Comparison of ENCODE assay signal across 8 cellular contexts in the genomic region with DNA sequence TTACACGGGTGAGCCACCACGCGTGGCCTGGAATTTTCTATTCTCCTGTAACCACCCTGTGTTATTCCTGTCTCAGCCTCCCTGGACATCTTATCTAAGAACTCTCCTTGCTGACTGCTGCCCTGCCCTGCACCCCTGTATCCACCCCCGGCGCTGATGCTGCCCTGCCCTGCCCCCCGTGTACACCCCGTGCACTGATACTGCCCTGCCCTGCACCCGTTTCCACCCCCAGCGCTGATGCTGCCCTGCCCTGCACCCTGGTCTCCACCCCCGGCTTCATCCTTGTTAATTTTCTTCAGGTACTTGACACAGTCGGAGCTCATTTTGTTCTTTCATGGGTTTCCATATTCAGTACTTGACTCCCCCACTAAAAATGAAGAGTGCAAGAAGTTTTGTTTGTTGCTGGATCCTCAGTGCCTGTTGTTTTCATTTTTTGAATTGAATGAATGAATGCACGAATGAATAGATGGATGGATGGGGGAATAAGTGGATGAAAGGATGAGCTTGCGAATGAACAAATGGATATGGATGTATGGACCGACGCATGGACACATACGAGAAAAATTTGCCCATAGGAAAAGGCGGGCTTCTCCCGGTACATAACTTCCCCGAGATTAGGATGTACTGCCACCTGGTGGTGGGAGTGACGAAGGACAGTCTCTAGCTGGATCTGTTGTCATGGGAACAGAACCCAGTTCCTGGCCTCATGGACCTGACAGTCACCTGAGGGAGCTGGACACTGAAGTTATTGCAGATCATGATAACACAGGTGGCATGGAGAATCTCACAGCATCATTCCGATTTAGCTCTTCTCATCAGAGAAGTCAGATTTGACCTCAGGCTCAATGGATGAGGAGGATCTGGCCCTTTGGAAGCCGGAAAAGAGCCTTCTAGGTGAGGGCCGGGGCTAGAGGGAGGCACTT. TPM values are rescaled to one million over a fixed set of nuclear protein-coding genes. Genes with fewer than 3 reads are reported as not detected.
A peak's percentile ranks its signal among the peaks of the same experiment; 100 is the strongest.
DNase-seq lines count a peak whose midpoint lies in the region; ATAC-seq and TF ChIP-seq lines count a peak whose summit lies in the region.

No MANE protein-coding gene starts in this region.

- H3K27ac ChIP-seq in SJCRH30 (no peak overlapping the region), foreskin keratinocyte (no peak overlapping the region), testis (no peak overlapping the region)

- no peak for TF ChIP-seq POLR2A in testis (IDR thresholded peaks at IDR 0.05)

- H3K36me3 ChIP-seq in SJCRH30 = no peaks in the 10 kb centered on the region
- H3K36me3 ChIP-seq in testis (ENCODE audit: low read depth, missing control alignments) = no peaks in the 10 kb centered on the region

- intact Hi-C loops in testis (cut with DNase I; ENCODE audit: low total_unique reads) = no loop called here

- peak; percentile 87 for ATAC-seq in foreskin keratinocyte
- ATAC-seq in HG02588 (IDR thresholded peaks at IDR 0.05; ENCODE audit: unreplicated experiment) = no peak

- H3K4me3 ChIP-seq in SJCRH30 (no peak overlapping the region), testis (no peak overlapping the region)

- H3K27me3 ChIP-seq in SJCRH30 (no peaks in the 10 kb centered on the region), foreskin keratinocyte (no peaks in the 10 kb centered on the region), testis (no peaks in the 10 kb centered on the region)

- 31 to 33% methylated on average over 23 of the region's 23 CpGs for WGBS in testis, 2 donors

- H3K4me1 ChIP-seq in SJCRH30 (no peaks in the 10 kb centered on the region), foreskin keratinocyte (no peaks in the 10 kb centered on the region), testis (no peaks in the 10 kb centered on the region)

- DNase-seq in GM04504 (ENCODE audit: low read depth) = peak; percentile 52
- peak; percentile 73 for DNase-seq in LoVo (ENCODE audit: low spot score)
- DNase-seq in SJCRH30 = peak; percentile 79 to 93
- peak; percentile 47 for DNase-seq in activated effector memory CD4-positive, alpha-beta T cell treated with Interleukin-2 at 50 U/mL for 16 hours
- peak; percentile 28 to 52 for DNase-seq in foreskin keratinocyte
- peak; percentile 51 for DNase-seq in occipital lobe (lab: John Stamatoyannopoulos, UW)
- peak; percentile 86 for DNase-seq in testis

- peak; percentile 96 for TF ChIP-seq CTCF in foreskin keratinocyte (conservative IDR thresholded peaks at IDR 0.05)
- TF ChIP-seq CTCF in testis (IDR thresholded peaks at IDR 0.05) = peak; percentile 90 to 97 (median 93)

- H3K9me3 ChIP-seq in SJCRH30 (replicated peaks) = no peaks in the 10 kb centered on the region
- no peaks in the 10 kb centered on the region for H3K9me3 ChIP-seq in testis

RNA-seq across cellular contexts. Expression of a gene that starts 14.9 kb away (rescaled TPM):
- total RNA-seq in SJCRH30 (2014; rRNA removed; shearing (Covaris generic)) = not detected in 2 replicates
- total RNA-seq in foreskin keratinocyte (not detected in 2 replicates), occipital lobe (not detected), testis (not detected)
- polyA plus RNA-seq in foreskin keratinocyte (not detected in 2 replicates), testis (ENCODE audit: insufficient read depth, low read depth, low replicate concordance) (0.66 TPM)

RNA-seq across cellular contexts. Expression of a gene that starts 40.8 kb away (rescaled TPM):
- 2.6 and 3.5 TPM in 2 replicates for total RNA-seq in SJCRH30 (2014; rRNA removed; shearing (Covaris generic))
- total RNA-seq in foreskin keratinocyte (2.6 and 6.4 TPM in 2 replicates), occipital lobe (11.5 TPM), testis (10 to 100 TPM; 27.1 to 30.2 TPM)
- polyA plus RNA-seq in foreskin keratinocyte (3.2 and 7.0 TPM in 2 replicates), testis (ENCODE audit: insufficient read depth, low read depth, low replicate concordance) (38.7 TPM)

RNA-seq across cellular contexts. Expression of a gene that starts 57.1 kb away (rescaled TPM):
- not detected in 2 replicates for total RNA-seq in SJCRH30 (2014; rRNA removed; shearing (Covaris generic))
- not detected in 2 replicates for total RNA-seq in foreskin keratinocyte
- polyA plus RNA-seq in foreskin keratinocyte = not detected in 2 replicates
- total RNA-seq in occipital lobe = not detected
- not detected for total RNA-seq in testis
- not detected for polyA plus RNA-seq in testis (ENCODE audit: insufficient read depth, low read depth, low replicate concordance)
